Comparison of ENCODE assay signal across 13 cellular contexts in genomic region chr2:180319586-180320405, GRCh38.
DNase-seq lines count a peak whose midpoint lies in the region; ATAC-seq lines count a peak whose summit lies in the region.
"Had no signal": no experiment of that assay in that cellular context is flagged by ENCODE, and none has a peak within 500 bp of the region (broad histone marks: within the 10 kb centered on the region; RNA-seq: fewer than 3 reads in every experiment).

No MANE protein-coding gene starts in this region.

- peak overlapping the region in 1 of 11 experiments; percentile 14; a peak in 1 of 22 replicates for H3K27ac ChIP-seq in BLaER1 treated with 17β-estradiol and CSF1 and Interleukin-3, amounts not matched to agents 10 nM and 100 nM
- H3K27ac ChIP-seq: cardiac muscle cell, neutrophil had no signal

- ATAC-seq in GM19463 (IDR thresholded peaks at IDR 0.05; ENCODE audit: unreplicated experiment) (peak; percentile 77), HG02885 (IDR thresholded peaks at IDR 0.05; ENCODE audit: poor library complexity, unreplicated experiment) (peak; percentile 94)

- peaks cover 0 to 10% (median 7%) of the 10 kb centered on the region in 10 experiments; a peak in 9 of 20 replicates for H3K4me1 ChIP-seq in BLaER1 treated with 17β-estradiol and CSF1 and Interleukin-3, amounts not matched to agents 10 nM and 100 nM

- no peaks in the 10 kb centered on the region for H4K20me1 ChIP-seq in BLaER1 treated with 17β-estradiol and CSF1 and Interleukin-3, amounts not matched to agents 10 nM and 100 nM

- peak overlapping the region in 8 of 11 experiments; percentile 8 to 43 (median 26); a peak in 8 of 22 replicates for H3K4me2 ChIP-seq in BLaER1 treated with 17β-estradiol and CSF1 and Interleukin-3, amounts not matched to agents 10 nM and 100 nM

- H3K36me3 ChIP-seq in BLaER1 treated with 17β-estradiol and CSF1 and Interleukin-3, amounts not matched to agents 10 nM and 100 nM, result no peaks in the 10 kb centered on the region
- H3K36me3 ChIP-seq: cardiac muscle cell, neutrophil had no signal

- peak; percentile 9 for DNase-seq in M059J (ENCODE audit: low read depth)
- DNase-seq in RKO (ENCODE audit: low spot score), result no peak
- no peak for DNase-seq in activated CD4-positive, alpha-beta T cell treated with anti-CD3 and anti-CD28 coated beads, Interleukin-2, amount 50 U/mL, for 1 hour
- DNase-seq in stimulated activated CD4-positive, alpha-beta T cell treated with anti-CD3 and anti-CD28 coated beads, Interleukin-15, amount 100 ng/mL, for 24 hours, result no peak
- DNase-seq in activated CD8-positive, alpha-beta memory T cell treated with anti-CD3 and anti-CD28 coated beads for 24 hours, result no peak
- DNase-seq: activated CD4-positive, CD25-positive, alpha-beta regulatory T cell treated with anti-CD3 and anti-CD28 coated beads, Interleukin-2, amount 50 U/mL, for 72 hours; DND-41; stimulated activated CD4-positive, alpha-beta T cell treated with anti-CD3 and anti-CD28 coated beads, Interleukin-2, amount 100 ng/mL, for 24 hours had no signal

- no peaks in the 10 kb centered on the region for H3K27me3 ChIP-seq in BLaER1 treated with 17β-estradiol and CSF1 and Interleukin-3, amounts not matched to agents 10 nM and 100 nM
- H3K27me3 ChIP-seq: cardiac muscle cell, neutrophil had no signal

- peaks cover 0 to 8% (median 3%) of the 10 kb centered on the region in 11 experiments; a peak in 3 of 22 replicates for H3K9me3 ChIP-seq in BLaER1 treated with 17β-estradiol and CSF1 and Interleukin-3, amounts not matched to agents 10 nM and 100 nM (replicated peaks in 1 of 11)
- H3K9me3 ChIP-seq: neutrophil had no signal

- H3K9ac ChIP-seq in BLaER1 treated with 17β-estradiol and CSF1 and Interleukin-3, amounts not matched to agents 10 nM and 100 nM, result no peak overlapping the region

- H3K4me3 ChIP-seq in BLaER1 treated with 17β-estradiol and CSF1 and Interleukin-3, amounts not matched to agents 10 nM and 100 nM, result no peak overlapping the region
- H3K4me3 ChIP-seq: cardiac muscle cell had no signal
